Comparison of ENCODE assay signal across 11 cellular contexts in the genomic region with DNA sequence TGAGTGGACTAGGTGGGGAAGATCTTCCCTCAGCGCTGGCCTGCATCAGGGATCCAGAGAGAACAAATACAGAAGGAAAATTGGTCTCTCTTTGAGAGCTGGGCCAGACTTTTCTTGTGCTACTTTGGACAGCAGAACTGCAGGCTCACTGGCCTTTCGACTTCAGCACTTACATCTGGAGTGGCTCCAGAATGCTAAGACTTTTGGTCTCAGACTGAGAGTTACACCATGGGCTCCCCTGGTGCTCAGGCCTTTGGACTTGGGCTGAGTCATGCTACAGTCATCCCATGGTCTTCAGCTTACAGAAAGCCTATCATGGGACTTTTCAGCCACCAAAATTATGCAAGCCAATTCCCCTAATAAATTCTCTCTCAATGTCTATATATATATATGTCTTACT. TPM values are rescaled to one million over a fixed set of nuclear protein-coding genes. Genes with fewer than 3 reads are reported as not detected.
DNase-seq lines count a peak whose midpoint lies in the region; ATAC-seq and TF ChIP-seq lines count a peak whose summit lies in the region.
"Had no signal": no experiment of that assay in that cellular context is flagged by ENCODE, and none has a peak within 500 bp of the region (broad histone marks: within the 10 kb centered on the region; RNA-seq: fewer than 3 reads in every experiment).

No MANE protein-coding gene starts in this region.

- intact Hi-C loops in left lung (cut with DNase I): no loop called here
- intact Hi-C loops in CD4-positive, alpha-beta memory T cell (cut with micrococcal nuclease): no loop called here
- intact Hi-C loops in activated T-helper 1 cell treated with anti-CD3 and anti-CD28 coated beads, Interleukin-12 subunit alpha, Interleukin-12 subunit beta, Interleukin-2, Interleukin-4 antibody, amounts not matched to agents 30 ng/mL and 10 ng/mL and 1 ng/mL, durations not matched to agents 14 hours and 24 hours and 36 hours (cut with micrococcal nuclease): no loop called here

- POLR2A ChIA-PET in CD4-positive, alpha-beta memory T cell (lab: Charles Lee; ENCODE audit: partially characterized antibody): no interaction called here

- H3K9me3 Mint-ChIP-seq in CD4-positive, alpha-beta memory T cell: peaks cover 0 to 7% (median 0%) of the 10 kb centered on the region in 8 donors
- no peaks in the 10 kb centered on the region for H3K9me3 Mint-ChIP-seq in activated T-helper 1 cell treated with anti-CD3 and anti-CD28 coated beads, Interleukin-12 subunit alpha, Interleukin-12 subunit beta, Interleukin-2, Interleukin-4 antibody, amounts not matched to agents 30 ng/mL and 10 ng/mL and 1 ng/mL, durations not matched to agents 14 hours and 24 hours and 36 hours

- peaks cover 0 to 6% of the 10 kb centered on the region in 2 donors for H3K4me1 ChIP-seq in left lung
- no peaks in the 10 kb centered on the region for H3K4me1 ChIP-seq in CD4-positive, alpha-beta memory T cell (ENCODE audit: insufficient read depth, low read length)
- H3K4me1 ChIP-seq: esophagus muscularis mucosa had no signal

- peaks cover 15 to 28% of the 10 kb centered on the region in 2 donors for H3K27me3 Mint-ChIP-seq in CD4-positive, alpha-beta memory T cell
- peaks cover 2% of the 10 kb centered on the region for H3K27me3 Mint-ChIP-seq in activated T-helper 1 cell treated with anti-CD3 and anti-CD28 coated beads, Interleukin-12 subunit alpha, Interleukin-12 subunit beta, Interleukin-2, Interleukin-4 antibody, amounts not matched to agents 30 ng/mL and 10 ng/mL and 1 ng/mL, durations not matched to agents 14 hours and 24 hours and 36 hours (ENCODE audit: insufficient read depth)

- DNase-seq in AG20443 (ENCODE audit: low spot score) (peak; percentile 88), astrocyte of the cerebellum (ENCODE audit: low read depth) (peak; percentile 82), left lung (peak in 1 of 2 donors; percentile 64), NCI-H510A treated with DMSO at 0.1 percent for 48 hours (lab: John Stamatoyannopoulos, UW) (no peak), DMS153 (lab: John Stamatoyannopoulos, UW) (no peak)
- no peak for DNase-seq in CD4-positive, alpha-beta memory T cell
- DNase-seq in activated T-helper 1 cell treated with anti-CD3 and anti-CD28 coated beads, Interleukin-12 subunit alpha, Interleukin-12 subunit beta, Interleukin-2, Interleukin-4 antibody, amounts not matched to agents 30 ng/mL and 10 ng/mL and 1 ng/mL, durations not matched to agents 14 hours and 24 hours and 36 hours (ENCODE audit: low spot score): no peak
- DNase-seq: naive thymus-derived CD8-positive, alpha-beta T cell; NCI-H2029 had no signal

- no peaks in the 10 kb centered on the region for H3K36me3 ChIP-seq in left lung
- H3K36me3 ChIP-seq in CD4-positive, alpha-beta memory T cell (ENCODE audit: insufficient read depth, low read length): no peaks in the 10 kb centered on the region
- H3K36me3 ChIP-seq: esophagus muscularis mucosa had no signal

- peak; percentile 85 for ATAC-seq in left lung
- ATAC-seq: naive thymus-derived CD8-positive, alpha-beta T cell had no signal

- no peak overlapping the region for H3K4me3 ChIP-seq in astrocyte of the cerebellum (ENCODE audit: low read depth, low read length)
- no peak overlapping the region for H3K4me3 ChIP-seq in left lung
- no peak overlapping the region for H3K4me3 ChIP-seq in CD4-positive, alpha-beta memory T cell (ENCODE audit: low read length in 2 of 2)
- H3K4me3 ChIP-seq: esophagus muscularis mucosa had no signal

- no peak overlapping the region for H3K27ac Mint-ChIP-seq in CD4-positive, alpha-beta memory T cell
- no peak overlapping the region for H3K27ac Mint-ChIP-seq in activated T-helper 1 cell treated with anti-CD3 and anti-CD28 coated beads, Interleukin-12 subunit alpha, Interleukin-12 subunit beta, Interleukin-2, Interleukin-4 antibody, amounts not matched to agents 30 ng/mL and 10 ng/mL and 1 ng/mL, durations not matched to agents 14 hours and 24 hours and 36 hours
- H3K27ac Mint-ChIP-seq: naive thymus-derived CD8-positive, alpha-beta T cell had no signal

- in situ Hi-C loops in astrocyte of the cerebellum (cut with HindIII; ENCODE audit: low sequenced_read_pairs): no loop called here

- no peaks in the 10 kb centered on the region for H3K9me3 ChIP-seq in left lung
- H3K9me3 ChIP-seq in CD4-positive, alpha-beta memory T cell (ENCODE audit: control insufficient read depth in 1 of 2, low read length in 2 of 2): no peaks in the 10 kb centered on the region
- H3K9me3 ChIP-seq: esophagus muscularis mucosa had no signal

- no peaks in the 10 kb centered on the region for H3K36me3 Mint-ChIP-seq in CD4-positive, alpha-beta memory T cell
- no peaks in the 10 kb centered on the region for H3K36me3 Mint-ChIP-seq in activated T-helper 1 cell treated with anti-CD3 and anti-CD28 coated beads, Interleukin-12 subunit alpha, Interleukin-12 subunit beta, Interleukin-2, Interleukin-4 antibody, amounts not matched to agents 30 ng/mL and 10 ng/mL and 1 ng/mL, durations not matched to agents 14 hours and 24 hours and 36 hours (ENCODE audit: low read depth)

- no peaks in the 10 kb centered on the region for H3K4me1 Mint-ChIP-seq in CD4-positive, alpha-beta memory T cell
- H3K4me1 Mint-ChIP-seq in activated T-helper 1 cell treated with anti-CD3 and anti-CD28 coated beads, Interleukin-12 subunit alpha, Interleukin-12 subunit beta, Interleukin-2, Interleukin-4 antibody, amounts not matched to agents 30 ng/mL and 10 ng/mL and 1 ng/mL, durations not matched to agents 14 hours and 24 hours and 36 hours (ENCODE audit: low read depth): no peaks in the 10 kb centered on the region

- TF ChIP-seq CTCF in astrocyte of the cerebellum (IDR thresholded peaks at IDR 0.05; ENCODE audit: low read depth, low read length, missing control alignments) (no peak), left lung (IDR thresholded peaks at IDR 0.05) (no peak)

- TF ChIP-seq EP300 in Ishikawa (IDR thresholded peaks at IDR 0.05; ENCODE audit: borderline replicate concordance): no peak

- CTCF ChIA-PET in CD4-positive, alpha-beta memory T cell (lab: Charles Lee; ENCODE audit: partially characterized antibody): no interaction called here

- no peak for TF ChIP-seq RAD21 in Ishikawa (IDR thresholded peaks at IDR 0.05; ENCODE audit: low read depth)

- no peaks in the 10 kb centered on the region for H3K27me3 ChIP-seq in left lung
- no peaks in the 10 kb centered on the region for H3K27me3 ChIP-seq in CD4-positive, alpha-beta memory T cell (ENCODE audit: insufficient read depth, low read length)
- H3K27me3 ChIP-seq: esophagus muscularis mucosa had no signal

- no peak overlapping the region for H3K4me3 Mint-ChIP-seq in CD4-positive, alpha-beta memory T cell
- H3K4me3 Mint-ChIP-seq in activated T-helper 1 cell treated with anti-CD3 and anti-CD28 coated beads, Interleukin-12 subunit alpha, Interleukin-12 subunit beta, Interleukin-2, Interleukin-4 antibody, amounts not matched to agents 30 ng/mL and 10 ng/mL and 1 ng/mL, durations not matched to agents 14 hours and 24 hours and 36 hours: no peak overlapping the region
- H3K4me3 Mint-ChIP-seq: naive thymus-derived CD8-positive, alpha-beta T cell had no signal

- H3K27ac ChIP-seq in left lung: peak overlapping the region in 1 of 2 donors; percentile 42
- no peak overlapping the region for H3K27ac ChIP-seq in CD4-positive, alpha-beta memory T cell (ENCODE audit: low read depth, low read length)
- H3K27ac ChIP-seq: esophagus muscularis mucosa had no signal

TF ChIP-seq in Ishikawa, 13 proteins besides CTCF, POLR2A, EP300 and RAD21:
- no peak for TF ChIP-seq TEAD4 (IDR thresholded peaks at IDR 0.05)
- TF ChIP-seq, protein P1, sequence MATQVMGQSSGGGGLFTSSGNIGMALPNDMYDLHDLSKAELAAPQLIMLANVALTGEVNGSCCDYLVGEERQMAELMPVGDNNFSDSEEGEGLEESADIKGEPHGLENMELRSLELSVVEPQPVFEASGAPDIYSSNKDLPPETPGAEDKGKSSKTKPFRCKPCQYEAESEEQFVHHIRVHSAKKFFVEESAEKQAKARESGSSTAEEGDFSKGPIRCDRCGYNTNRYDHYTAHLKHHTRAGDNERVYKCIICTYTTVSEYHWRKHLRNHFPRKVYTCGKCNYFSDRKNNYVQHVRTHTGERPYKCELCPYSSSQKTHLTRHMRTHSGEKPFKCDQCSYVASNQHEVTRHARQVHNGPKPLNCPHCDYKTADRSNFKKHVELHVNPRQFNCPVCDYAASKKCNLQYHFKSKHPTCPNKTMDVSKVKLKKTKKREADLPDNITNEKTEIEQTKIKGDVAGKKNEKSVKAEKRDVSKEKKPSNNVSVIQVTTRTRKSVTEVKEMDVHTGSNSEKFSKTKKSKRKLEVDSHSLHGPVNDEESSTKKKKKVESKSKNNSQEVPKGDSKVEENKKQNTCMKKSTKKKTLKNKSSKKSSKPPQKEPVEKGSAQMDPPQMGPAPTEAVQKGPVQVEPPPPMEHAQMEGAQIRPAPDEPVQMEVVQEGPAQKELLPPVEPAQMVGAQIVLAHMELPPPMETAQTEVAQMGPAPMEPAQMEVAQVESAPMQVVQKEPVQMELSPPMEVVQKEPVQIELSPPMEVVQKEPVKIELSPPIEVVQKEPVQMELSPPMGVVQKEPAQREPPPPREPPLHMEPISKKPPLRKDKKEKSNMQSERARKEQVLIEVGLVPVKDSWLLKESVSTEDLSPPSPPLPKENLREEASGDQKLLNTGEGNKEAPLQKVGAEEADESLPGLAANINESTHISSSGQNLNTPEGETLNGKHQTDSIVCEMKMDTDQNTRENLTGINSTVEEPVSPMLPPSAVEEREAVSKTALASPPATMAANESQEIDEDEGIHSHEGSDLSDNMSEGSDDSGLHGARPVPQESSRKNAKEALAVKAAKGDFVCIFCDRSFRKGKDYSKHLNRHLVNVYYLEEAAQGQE (IDR thresholded peaks at IDR 0.05; ENCODE audit: low read depth): peak; percentile 44; the same call in 1 of the 2 replicates
TF ChIP-seq in Ishikawa: peak in this region for 1.

RNA-seq across cellular contexts. Expression of a gene that starts 9.0 kb away (rescaled TPM):
- 1,000 to 10,000 TPM in 1 of 2 donors, 100 to 1,000 TPM in 1; 235 to 1,041 TPM for total RNA-seq in left lung
- 10 to 100 TPM in 1 of 2 experiments, 1 to 10 TPM in 1; 5.9 to 10.0 TPM for total RNA-seq in CD4-positive, alpha-beta memory T cell
- polyA plus RNA-seq in CD4-positive, alpha-beta memory T cell: not detected
- not detected in 2 replicates for total RNA-seq in activated T-helper 1 cell treated with anti-CD3 and anti-CD28 coated beads, Interleukin-12 subunit alpha, Interleukin-12 subunit beta, Interleukin-2, Interleukin-4 antibody, amounts not matched to agents 30 ng/mL and 10 ng/mL and 1 ng/mL, durations not matched to agents 14 hours and 24 hours and 36 hours

Comparison
In these comparisons a context has a peak if more than half of its experiments do, and no peak if none do; other contexts are left out.
1. DNase-seq: peak in AG20443 (single experiment) and astrocyte of the cerebellum (single experiment); none in NCI-H510A treated with DMSO at 0.1 percent for 48 hours (single experiment), CD4-positive, alpha-beta memory T cell (0 of 5), activated T-helper 1 cell treated with anti-CD3 and anti-CD28 coated beads, Interleukin-12 subunit alpha, Interleukin-12 subunit beta, Interleukin-2, Interleukin-4 antibody, amounts not matched to agents 30 ng/mL and 10 ng/mL and 1 ng/mL, durations not matched to agents 14 hours and 24 hours and 36 hours (single experiment) and DMS153 (single experiment).
2. RNA of a gene that starts 9.0 kb away (total RNA-seq): 235 to 1,041 TPM in left lung; 5.9 to 10.0 TPM in CD4-positive, alpha-beta memory T cell and not detected in activated T-helper 1 cell treated with anti-CD3 and anti-CD28 coated beads, Interleukin-12 subunit alpha, Interleukin-12 subunit beta, Interleukin-2, Interleukin-4 antibody, amounts not matched to agents 30 ng/mL and 10 ng/mL and 1 ng/mL, durations not matched to agents 14 hours and 24 hours and 36 hours; every median in the first group is over 10 times any median in the second.